In genomic region chr10:86655173-86655540, GRCh38 we compare ENCODE assay signal across 19 cellular contexts. TPM values are rescaled to one million over a fixed set of nuclear protein-coding genes. Genes with fewer than 3 reads are reported as not detected.
DNase-seq lines count a peak whose midpoint lies in the region; ATAC-seq and TF ChIP-seq lines count a peak whose summit lies in the region.
"Had no signal": no experiment of that assay in that cellular context is flagged by ENCODE, and none has a peak within 500 bp of the region (broad histone marks: within the 10 kb centered on the region; RNA-seq: fewer than 3 reads in every experiment).

No MANE protein-coding gene starts in this region.

- ATAC-seq in left ventricle myocardium superior (no peak), Right ventricle myocardium inferior (no peak), GM21526 (IDR thresholded peaks at IDR 0.05; ENCODE audit: low FRiP score, unreplicated experiment) (no peak), HG03097 (IDR thresholded peaks at IDR 0.05; ENCODE audit: low FRiP score, unreplicated experiment) (no peak), GM18909 (IDR thresholded peaks at IDR 0.05; ENCODE audit: poor library complexity, unreplicated experiment) (no peak)

- intact Hi-C loops in left ventricle myocardium superior (cut with micrococcal nuclease) = no loop called here
- intact Hi-C loops in Right ventricle myocardium inferior (cut with DNase I) = loop anchor here (2.0 kb wide), 1 partner anchor 58 kb away; no protein-coding TSS in a partner anchor
- intact Hi-C loops in dorsolateral prefrontal cortex (cut with DNase I) = no loop called here
- intact Hi-C loops in posterior vena cava (cut with DNase I) = no loop called here

- no peak overlapping the region for H3K4me3 ChIP-seq in dorsolateral prefrontal cortex

- no peak for TF ChIP-seq CTCF in dorsolateral prefrontal cortex (IDR thresholded peaks at IDR 0.05 in 54 of 56, conservative IDR thresholded peaks at IDR 0.05 in 2 of 56; ENCODE audit: low read depth in 1 of 56, partially characterized antibody in 56 of 56)

- DNase-seq in left ventricle myocardium superior (peak; percentile 10), Right ventricle myocardium inferior (ENCODE audit: missing footprints) (no peak), dorsolateral prefrontal cortex (peak in 6 of 10 donors; percentile 12 to 32 (median 21)), posterior vena cava (ENCODE audit: low spot score) (peak; percentile 58)
- DNase-seq: EL, GF-D8, Kasumi-1, NCI-H1417, NCI-H1694 treated with DMSO at 0.1 percent for 48 hours, NCI-H2081 treated with DMSO at 0.1 percent for 48 hours, NCI-H2171 treated with DMSO at 0.1 percent for 48 hours, NCI-H524 treated with DMSO at 0.1 percent for 48 hours, NCI-H82 had no signal

- no peaks in the 10 kb centered on the region for H3K27me3 ChIP-seq in dorsolateral prefrontal cortex

- H3K27ac ChIP-seq in dorsolateral prefrontal cortex = no peak overlapping the region
- H3K27ac ChIP-seq: C4-2B had no signal

RNA-seq across cellular contexts. Expression of gene OPN4, which starts 0.8 kb away (rescaled TPM):
- total RNA-seq in left ventricle myocardium superior (0.25 TPM), Right ventricle myocardium inferior (0.41 TPM), dorsolateral prefrontal cortex (1 to 10 TPM in 93 of 120 experiments, under 1 TPM in 23, not detected in 4; 0.35 to 4.5 (median 1.6) TPM), posterior vena cava (not detected)
- total RNA-seq: MCF 10A, SK-MEL-5 had no signal

RNA-seq across cellular contexts. Expression of gene LDB3, which starts 13.2 kb away (rescaled TPM):
- total RNA-seq in left ventricle myocardium superior (1,459 TPM), Right ventricle myocardium inferior (1,478 TPM), dorsolateral prefrontal cortex (10 to 100 TPM in 105 of 120 experiments, 1 to 10 TPM in 15; 3.8 to 94.4 (median 22.6) TPM), posterior vena cava (10 to 100 TPM; 27.9 to 29.3 TPM)

Comparison
In these comparisons a context has a peak if more than half of its experiments do, and no peak if none do; other contexts are left out.
1. RNA of gene LDB3, which starts 13.2 kb away (total RNA-seq): 1,478 TPM in Right ventricle myocardium inferior (single experiment) and 1,459 TPM in left ventricle myocardium superior (single experiment); 27.9 to 29.3 TPM in posterior vena cava and 3.8 to 94.4 TPM in dorsolateral prefrontal cortex; every median in the first group is over 10 times any median in the second.